In genomic region chr5:40547994-40548575, GRCh38 we compare ENCODE assay signal across 1 cellular context.
A peak's percentile ranks its signal among the peaks of the same experiment; 100 is the strongest.
TF ChIP-seq lines count a peak whose summit lies in the region.

No MANE protein-coding gene starts in this region.

TF ChIP-seq in HepG2, 621 proteins besides CTCF, POLR2A, EP300 and RAD21 (continued from another document and continues in another):
- TF ChIP-seq, protein P1, sequence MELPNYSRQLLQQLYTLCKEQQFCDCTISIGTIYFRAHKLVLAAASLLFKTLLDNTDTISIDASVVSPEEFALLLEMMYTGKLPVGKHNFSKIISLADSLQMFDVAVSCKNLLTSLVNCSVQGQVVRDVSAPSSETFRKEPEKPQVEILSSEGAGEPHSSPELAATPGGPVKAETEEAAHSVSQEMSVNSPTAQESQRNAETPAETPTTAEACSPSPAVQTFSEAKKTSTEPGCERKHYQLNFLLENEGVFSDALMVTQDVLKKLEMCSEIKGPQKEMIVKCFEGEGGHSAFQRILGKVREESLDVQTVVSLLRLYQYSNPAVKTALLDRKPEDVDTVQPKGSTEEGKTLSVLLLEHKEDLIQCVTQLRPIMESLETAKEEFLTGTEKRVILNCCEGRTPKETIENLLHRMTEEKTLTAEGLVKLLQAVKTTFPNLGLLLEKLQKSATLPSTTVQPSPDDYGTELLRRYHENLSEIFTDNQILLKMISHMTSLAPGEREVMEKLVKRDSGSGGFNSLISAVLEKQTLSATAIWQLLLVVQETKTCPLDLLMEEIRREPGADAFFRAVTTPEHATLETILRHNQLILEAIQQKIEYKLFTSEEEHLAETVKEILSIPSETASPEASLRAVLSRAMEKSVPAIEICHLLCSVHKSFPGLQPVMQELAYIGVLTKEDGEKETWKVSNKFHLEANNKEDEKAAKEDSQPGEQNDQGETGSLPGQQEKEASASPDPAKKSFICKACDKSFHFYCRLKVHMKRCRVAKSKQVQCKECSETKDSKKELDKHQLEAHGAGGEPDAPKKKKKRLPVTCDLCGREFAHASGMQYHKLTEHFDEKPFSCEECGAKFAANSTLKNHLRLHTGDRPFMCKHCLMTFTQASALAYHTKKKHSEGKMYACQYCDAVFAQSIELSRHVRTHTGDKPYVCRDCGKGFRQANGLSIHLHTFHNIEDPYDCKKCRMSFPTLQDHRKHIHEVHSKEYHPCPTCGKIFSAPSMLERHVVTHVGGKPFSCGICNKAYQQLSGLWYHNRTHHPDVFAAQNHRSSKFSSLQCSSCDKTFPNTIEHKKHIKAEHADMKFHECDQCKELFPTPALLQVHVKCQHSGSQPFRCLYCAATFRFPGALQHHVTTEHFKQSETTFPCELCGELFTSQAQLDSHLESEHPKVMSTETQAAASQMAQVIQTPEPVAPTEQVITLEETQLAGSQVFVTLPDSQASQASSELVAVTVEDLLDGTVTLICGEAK (IDR thresholded peaks at IDR 0.05): no peak
- TF ChIP-seq, protein P1 (CRISPR knock-in tag; IDR thresholded peaks at IDR 0.05): no peak
- TF ChIP-seq CCAR2 (optimal IDR thresholded peaks at IDR 0.05; ENCODE audit: low read depth, low read length) (no peak), ZHX1 (CRISPR knock-in tag; IDR thresholded peaks at IDR 0.05; ENCODE audit: low read depth) (no peak), FOXJ3 (CRISPR knock-in tag; IDR thresholded peaks at IDR 0.05; ENCODE audit: borderline replicate concordance) (peak; percentile 26; the same call in 1 of the 2 replicates), MED1 (CRISPR knock-in tag; IDR thresholded peaks at IDR 0.05) (no peak), NCOR1 (IDR thresholded peaks at IDR 0.05; ENCODE audit: borderline replicate concordance, low read length) (peak; percentile 70; the same call in 1 of the 2 replicates), HDAC2 (CRISPR knock-in tag; IDR thresholded peaks at IDR 0.05) (0 out of 2 replicates have a peak, but pooled peaks have one; percentile 31), TFE3 (CRISPR knock-in tag; IDR thresholded peaks at IDR 0.05) (no peak), ZNF644 (CRISPR knock-in tag; IDR thresholded peaks at IDR 0.05; ENCODE audit: low read depth) (peak; percentile 81), SOX13 (IDR thresholded peaks at IDR 0.05) (no peak), SOX13 (CRISPR knock-in tag; conservative IDR thresholded peaks at IDR 0.05 in 1 of 2, IDR thresholded peaks at IDR 0.05 in 1 of 2) (peak in 1 of 2 experiments; percentile 73; a peak in 2 of 4 replicates), FOXA3 (CRISPR knock-in tag; IDR thresholded peaks at IDR 0.05) (peak; percentile 25; the same call in 1 of the 2 replicates), AKNA (CRISPR knock-in tag; IDR thresholded peaks at IDR 0.05; ENCODE audit: borderline replicate concordance) (no peak), PHB2 (IDR thresholded peaks at IDR 0.05; ENCODE audit: partially characterized antibody) (no peak), PHF21A (CRISPR knock-in tag; IDR thresholded peaks at IDR 0.05) (no peak), ZBTB3 (CRISPR knock-in tag; IDR thresholded peaks at IDR 0.05; ENCODE audit: borderline replicate concordance, low read depth) (no peak), NR2F6 (IDR thresholded peaks at IDR 0.05) (peak; percentile 87), NR2F6 (CRISPR knock-in tag; IDR thresholded peaks at IDR 0.05) (peak; percentile 75), TCF7L2 (IDR thresholded peaks at IDR 0.05; ENCODE audit: low read depth, low read length) (peak; percentile 77), NFIC (IDR thresholded peaks at IDR 0.05; ENCODE audit: low read length) (peak; percentile 29; the same call in 1 of the 2 replicates), ZFP36L2 (CRISPR knock-in tag; IDR thresholded peaks at IDR 0.05) (no peak), SOX5 (CRISPR knock-in tag; IDR thresholded peaks at IDR 0.05; ENCODE audit: borderline replicate concordance) (peak; percentile 43; the same call in 1 of the 2 replicates), ZNF331 (CRISPR knock-in tag; IDR thresholded peaks at IDR 0.05) (peak; percentile 61; the same call in 1 of the 2 replicates), STAG1 (CRISPR knock-in tag; IDR thresholded peaks at IDR 0.05) (no peak), ZNF530 (CRISPR knock-in tag; IDR thresholded peaks at IDR 0.05; ENCODE audit: low read depth) (no peak), ZSCAN9 (CRISPR knock-in tag; IDR thresholded peaks at IDR 0.05; ENCODE audit: borderline replicate concordance) (no peak), ZNF607 (CRISPR knock-in tag; IDR thresholded peaks at IDR 0.05; ENCODE audit: borderline replicate concordance) (no peak), MLX (CRISPR knock-in tag; IDR thresholded peaks at IDR 0.05) (no peak), BCL6 (CRISPR knock-in tag; IDR thresholded peaks at IDR 0.05) (0 out of 2 replicates have a peak, but pooled peaks have one; percentile 15), NR2F2 (IDR thresholded peaks at IDR 0.05; ENCODE audit: borderline replicate concordance, low read depth) (peak; percentile 70; the same call in 1 of the 2 replicates), FOXP1 (IDR thresholded peaks at IDR 0.05) (no peak), FOXP1 (CRISPR knock-in tag; IDR thresholded peaks at IDR 0.05) (no peak), ZNF670 (CRISPR knock-in tag; IDR thresholded peaks at IDR 0.05; ENCODE audit: borderline replicate concordance) (no peak), CREB1 (IDR thresholded peaks at IDR 0.05) (no peak), CREB1 (CRISPR knock-in tag; IDR thresholded peaks at IDR 0.05) (no peak), ZNF230 (CRISPR knock-in tag; IDR thresholded peaks at IDR 0.05) (no peak), NFYB (CRISPR knock-in tag; IDR thresholded peaks at IDR 0.05) (no peak), TCF7 (IDR thresholded peaks at IDR 0.05; ENCODE audit: low read depth) (peak; percentile 64), ZSCAN21 (CRISPR knock-in tag; IDR thresholded peaks at IDR 0.05; ENCODE audit: borderline replicate concordance) (no peak), SPEN (CRISPR knock-in tag; IDR thresholded peaks at IDR 0.05; ENCODE audit: low read depth) (no peak), GABPB1 (CRISPR knock-in tag; IDR thresholded peaks at IDR 0.05) (no peak)
- TF ChIP-seq, protein P2, sequence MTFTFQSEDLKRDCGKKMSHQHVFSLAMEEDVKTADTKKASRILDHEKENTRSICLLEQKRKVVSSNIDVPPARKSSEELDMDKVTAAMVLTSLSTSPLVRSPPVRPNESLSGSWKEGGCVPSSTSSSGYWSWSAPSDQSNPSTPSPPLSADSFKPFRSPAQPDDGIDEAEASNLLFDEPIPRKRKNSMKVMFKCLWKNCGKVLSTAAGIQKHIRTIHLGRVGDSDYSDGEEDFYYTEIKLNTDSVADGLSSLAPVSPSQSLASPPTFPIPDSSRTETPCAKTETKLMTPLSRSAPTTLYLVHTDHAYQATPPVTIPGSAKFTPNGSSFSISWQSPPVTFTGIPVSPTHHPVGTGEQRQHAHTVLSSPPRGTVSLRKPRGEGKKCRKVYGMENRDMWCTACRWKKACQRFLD (CRISPR knock-in tag; IDR thresholded peaks at IDR 0.05; ENCODE audit: borderline replicate concordance): no peak
- TF ChIP-seq, protein P3, sequence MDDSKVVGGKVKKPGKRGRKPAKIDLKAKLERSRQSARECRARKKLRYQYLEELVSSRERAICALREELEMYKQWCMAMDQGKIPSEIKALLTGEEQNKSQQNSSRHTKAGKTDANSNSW (CRISPR knock-in tag; IDR thresholded peaks at IDR 0.05; ENCODE audit: borderline replicate concordance): no peak
- TF ChIP-seq, protein P4, sequence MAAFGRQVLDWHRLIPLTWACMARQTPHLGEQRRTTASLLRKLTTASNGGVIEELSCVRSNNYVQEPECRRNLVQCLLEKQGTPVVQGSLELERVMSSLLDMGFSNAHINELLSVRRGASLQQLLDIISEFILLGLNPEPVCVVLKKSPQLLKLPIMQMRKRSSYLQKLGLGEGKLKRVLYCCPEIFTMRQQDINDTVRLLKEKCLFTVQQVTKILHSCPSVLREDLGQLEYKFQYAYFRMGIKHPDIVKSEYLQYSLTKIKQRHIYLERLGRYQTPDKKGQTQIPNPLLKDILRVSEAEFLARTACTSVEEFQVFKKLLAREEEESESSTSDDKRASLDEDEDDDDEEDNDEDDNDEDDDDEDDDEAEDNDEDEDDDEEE (CRISPR knock-in tag; IDR thresholded peaks at IDR 0.05): no peak
